Comparison of ENCODE assay signal across 26 cellular contexts in genomic region chr20:2836035-2836434, GRCh38. TPM values are rescaled to one million over a fixed set of nuclear protein-coding genes. Genes with fewer than 3 reads are reported as not detected.
"Had no signal": no experiment of that assay in that cellular context is flagged by ENCODE, and none has a peak within 500 bp of the region (broad histone marks: within the 10 kb centered on the region; RNA-seq: fewer than 3 reads in every experiment).

No MANE protein-coding gene starts in this region.

- H3K27me3 ChIP-seq: body of pancreas had no signal

- H3K4me2 ChIP-seq: PC-9 had no signal

- H3K27me3 Mint-ChIP-seq: activated CD4-positive, alpha-beta memory T cell treated with anti-CD3 and anti-CD28 coated beads for 36 hours; activated CD4-positive, alpha-beta T cell treated with anti-CD3 and anti-CD28 coated beads, Interleukin-2, amount 10 ng/mL, durations not matched to agents 7 days and 5 days; T-cell had no signal

- H3K4me3 ChIP-seq: body of pancreas, PC-9, SK-N-MC had no signal

- ATAC-seq: activated T-cell treated with anti-CD3 and anti-CD28 coated beads, Interleukin-2, amount 50 U/mL, for 72 hours; body of pancreas; T-cell had no signal

- FAIRE-seq: bronchial epithelial cell had no signal

- H3K27ac Mint-ChIP-seq: activated CD4-positive, alpha-beta memory T cell treated with anti-CD3 and anti-CD28 coated beads for 36 hours; activated CD4-positive, alpha-beta T cell treated with anti-CD3 and anti-CD28 coated beads, Interleukin-2, amount 10 ng/mL, durations not matched to agents 7 days and 5 days; activated T-cell treated with anti-CD3 and anti-CD28 coated beads, Interleukin-2, amount 50 U/mL, for 72 hours; activated T-helper 2 cell treated with anti-CD3 and anti-CD28 coated beads, Interferon-gamma antibody, Interleukin-2, Interleukin-4, amounts not matched to agents 10 μg/mL and 5 μg/mL and 100 μg/mL, durations not matched to agents 14 hours and 24 hours and 36 hours; T-cell had no signal

- H3K9me3 Mint-ChIP-seq: activated CD4-positive, alpha-beta memory T cell treated with anti-CD3 and anti-CD28 coated beads for 36 hours; T-cell had no signal

- DNase-seq: activated CD4-positive, alpha-beta memory T cell treated with anti-CD3 and anti-CD28 coated beads for 36 hours; activated CD4-positive, alpha-beta T cell treated with anti-CD3 and anti-CD28 coated beads, Interleukin-2, amount 10 ng/mL, durations not matched to agents 7 days and 5 days; activated CD4-positive, CD25-positive, alpha-beta regulatory T cell; activated CD8-positive, alpha-beta memory T cell treated with anti-CD3 and anti-CD28 coated beads, Interleukin-2, amount 50 U/mL, for 4 hours; activated gamma-delta T cell treated with Interleukin-2 at 50 U/mL for 16 hours; activated naive CD4-positive, alpha-beta T cell treated with anti-CD3 and anti-CD28 coated beads, Interleukin-2, amount 50 U/mL, for 16 hours; activated T-cell treated with anti-CD3 and anti-CD28 coated beads, Interleukin-2, amount 50 U/mL, for 72 hours; aorta; body of pancreas; central memory CD4-positive, alpha-beta T cell; KG1; NCI-H1048; NCI-H146; NCI-H187 treated with DMSO at 0.1 percent for 48 hours; NCI-H2081 treated with DMSO at 0.1 percent for 48 hours; NCI-H446; NCI-H524; PC-9; T-cell had no signal

- H3K27ac ChIP-seq: body of pancreas, PC-9, SK-N-MC, VCaP had no signal

- H2AFZ ChIP-seq: PC-9 had no signal

- H3K9me3 ChIP-seq: body of pancreas had no signal

- H3K4me3 Mint-ChIP-seq: activated CD4-positive, alpha-beta memory T cell treated with anti-CD3 and anti-CD28 coated beads for 36 hours; activated CD4-positive, alpha-beta T cell treated with anti-CD3 and anti-CD28 coated beads, Interleukin-2, amount 10 ng/mL, durations not matched to agents 7 days and 5 days; activated T-cell treated with anti-CD3 and anti-CD28 coated beads, Interleukin-2, amount 50 U/mL, for 72 hours; T-cell had no signal

RNA-seq across cellular contexts. Expression of gene TMEM239, which starts 19.9 kb away (rescaled TPM):
- total RNA-seq: activated CD4-positive, alpha-beta memory T cell treated with anti-CD3 and anti-CD28 coated beads for 36 hours; activated CD4-positive, alpha-beta T cell treated with anti-CD3 and anti-CD28 coated beads, Interleukin-2, amount 10 ng/mL, durations not matched to agents 7 days and 5 days; activated T-cell treated with anti-CD3 and anti-CD28 coated beads, Interleukin-2, amount 50 U/mL, for 72 hours; activated T-helper 2 cell treated with anti-CD3 and anti-CD28 coated beads, Interferon-gamma antibody, Interleukin-2, Interleukin-4, amounts not matched to agents 10 μg/mL and 5 μg/mL and 100 μg/mL, durations not matched to agents 14 hours and 24 hours and 36 hours; aorta; body of pancreas; bronchial epithelial cell; LHCN-M2; M059J; PC-9; T-cell; T-helper 2 cell treated with Interferon-gamma antibody and Interleukin-4, amounts not matched to agents 100 ng/mL and 5 ng/mL, for 36 hours had no signal
- polyA plus RNA-seq: aorta had no signal

RNA-seq across cellular contexts. Expression of gene C20orf141, which starts 21.2 kb away (rescaled TPM):
- total RNA-seq: activated CD4-positive, alpha-beta memory T cell treated with anti-CD3 and anti-CD28 coated beads for 36 hours; activated CD4-positive, alpha-beta T cell treated with anti-CD3 and anti-CD28 coated beads, Interleukin-2, amount 10 ng/mL, durations not matched to agents 7 days and 5 days; activated T-cell treated with anti-CD3 and anti-CD28 coated beads, Interleukin-2, amount 50 U/mL, for 72 hours; activated T-helper 2 cell treated with anti-CD3 and anti-CD28 coated beads, Interferon-gamma antibody, Interleukin-2, Interleukin-4, amounts not matched to agents 10 μg/mL and 5 μg/mL and 100 μg/mL, durations not matched to agents 14 hours and 24 hours and 36 hours; aorta; body of pancreas; bronchial epithelial cell; LHCN-M2; M059J; PC-9; T-cell; T-helper 2 cell treated with Interferon-gamma antibody and Interleukin-4, amounts not matched to agents 100 ng/mL and 5 ng/mL, for 36 hours had no signal
- polyA plus RNA-seq: aorta had no signal

RNA-seq across cellular contexts. Expression of gene CPXM1, which starts 35.6 kb away (rescaled TPM):
- total RNA-seq: bronchial epithelial cell, LHCN-M2, PC-9 had no signal
